In genomic region chr16:2770057-2770780, GRCh38 we compare ENCODE assay signal across 9 cellular contexts. TPM values are rescaled to one million over a fixed set of nuclear protein-coding genes. Genes with fewer than 3 reads are reported as not detected.
A peak's percentile ranks its signal among the peaks of the same experiment; 100 is the strongest.
DNase-seq lines count a peak whose midpoint lies in the region; ATAC-seq and TF ChIP-seq lines count a peak whose summit lies in the region.
"Had no signal": no experiment of that assay in that cellular context is flagged by ENCODE, and none has a peak within 500 bp of the region (broad histone marks: within the 10 kb centered on the region; RNA-seq: fewer than 3 reads in every experiment).

No MANE protein-coding gene starts in this region.

- DNase-seq in BJ (ENCODE audit: low read depth) (no peak), HCEC 1CT (peak; percentile 23), adipocyte (ENCODE audit: low read depth) (no peak), pons (ENCODE audit: low spot score) (no peak), NCI-H2029 treated with DMSO at 0.1 percent for 48 hours (lab: John Stamatoyannopoulos, UW) (no peak), NCI-H187 treated with DMSO at 0.1 percent for 48 hours (lab: John Stamatoyannopoulos, UW) (no peak)
- DNase-seq: uterus had no signal

- CTCF ChIA-PET in BJ (lab: Yijun Ruan, JAX) = no interaction called here

- H3K9ac ChIP-seq in adipocyte (ENCODE audit: low read length) (peak overlapping the region; percentile 19), mucosa of rectum (ENCODE audit: low read depth in 1 of 2, low read length in 2 of 2) (peak overlapping the region; percentile 26 to 69)

- H3K9me3 ChIP-seq in adipocyte (ENCODE audit: control insufficient read depth, low read length) = no peaks in the 10 kb centered on the region
- H3K9me3 ChIP-seq in mucosa of rectum (ENCODE audit: control insufficient read depth in 2 of 2, low read length in 2 of 2) = no peaks in the 10 kb centered on the region
- H3K9me3 ChIP-seq: uterus had no signal

- H3K4me1 ChIP-seq in adipocyte (ENCODE audit: control insufficient read depth, insufficient read depth, low read length) (peaks cover 51% of the 10 kb centered on the region), mucosa of rectum (ENCODE audit: control insufficient read depth in 2 of 2, insufficient read depth in 2 of 2, low read length in 2 of 2) (peaks cover 19 to 21% of the 10 kb centered on the region in 2 donors)

- H3K27ac ChIP-seq in mucosa of rectum (ENCODE audit: low read depth in 2 of 2, low read length in 2 of 2) = peak overlapping the region; percentile 94 to 96
- H3K27ac ChIP-seq: uterus had no signal

- H3K36me3 ChIP-seq in BJ (ENCODE audit: control insufficient read depth, insufficient read depth, low read length) = peaks cover 73% of the 10 kb centered on the region
- H3K36me3 ChIP-seq in adipocyte (ENCODE audit: control insufficient read depth, insufficient read depth, low read length, severe bottlenecking) = peaks cover 94% of the 10 kb centered on the region
- H3K36me3 ChIP-seq in mucosa of rectum (ENCODE audit: control insufficient read depth in 2 of 2, insufficient read depth in 2 of 2, low read length in 2 of 2) = peaks cover 82 to 94% of the 10 kb centered on the region in 2 donors
- H3K36me3 ChIP-seq: uterus had no signal

- no peak for ATAC-seq in HG03442 (IDR thresholded peaks at IDR 0.05; ENCODE audit: unreplicated experiment)

- POLR2A ChIA-PET in BJ (lab: Charles Lee) = no interaction called here

- H3K4me3 ChIP-seq in BJ (ENCODE audit: low read depth, low read length) = no peak overlapping the region
- no peak overlapping the region for H3K4me3 ChIP-seq in adipocyte (ENCODE audit: low read length)
- H3K4me3 ChIP-seq in mucosa of rectum (ENCODE audit: low read length in 2 of 2) = peak overlapping the region in 1 of 2 donors; percentile 13
- H3K4me3 ChIP-seq: uterus had no signal

- H3K27me3 ChIP-seq in BJ (ENCODE audit: control insufficient read depth, insufficient read depth, low read length) = no peaks in the 10 kb centered on the region
- H3K27me3 ChIP-seq in adipocyte (replicated peaks; ENCODE audit: control insufficient read depth, insufficient read depth, low read length) = no peaks in the 10 kb centered on the region
- H3K27me3 ChIP-seq in mucosa of rectum (ENCODE audit: control insufficient read depth in 2 of 2, insufficient read depth in 2 of 2, low read length in 2 of 2) = no peaks in the 10 kb centered on the region
- H3K27me3 ChIP-seq: uterus had no signal

- TF ChIP-seq CTCF in BJ (IDR thresholded peaks at IDR 0.05; ENCODE audit: insufficient read depth, low read depth, low read length) = 0 out of 2 replicates have a peak, but pooled peaks have one; percentile 3

RNA-seq across cellular contexts. Expression of gene ELOB, which starts 6.9 kb away (rescaled TPM):
- 212 and 215 TPM in 2 replicates for polyA plus RNA-seq in BJ (2011; rRNA removed)
- polyA minus RNA-seq in BJ (2011; rRNA and poly(A)+ RNA removed) = 70.8 and 133 TPM in 2 replicates

RNA-seq across cellular contexts. Expression of gene PRSS33, which starts 17.1 kb away (rescaled TPM):
- polyA plus RNA-seq in BJ (2011; rRNA removed) = not detected in 2 replicates
- polyA minus RNA-seq in BJ (2011; rRNA and poly(A)+ RNA removed) = not detected in 2 replicates

RNA-seq across cellular contexts. Expression of gene SRRM2, which starts 17.8 kb away (rescaled TPM):
- 72.6 and 105 TPM in 2 replicates for polyA plus RNA-seq in BJ (2011; rRNA removed)
- polyA minus RNA-seq in BJ (2011; rRNA and poly(A)+ RNA removed) = 123 and 181 TPM in 2 replicates

RNA-seq across cellular contexts. Expression of gene PRSS41, which starts 28.1 kb away (rescaled TPM):
- polyA plus RNA-seq in BJ (2011; rRNA removed) = not detected in 2 replicates
- polyA minus RNA-seq in BJ (2011; rRNA and poly(A)+ RNA removed) = not detected in 2 replicates

RNA-seq across cellular contexts. Expression of gene PRSS21, which starts 46.8 kb away (rescaled TPM):
- polyA plus RNA-seq in BJ (2011; rRNA removed) = 0.13 TPM in 1 of 2 replicates, not detected in the other
- 0.19 TPM in 1 of 2 replicates, not detected in the other for polyA minus RNA-seq in BJ (2011; rRNA and poly(A)+ RNA removed)
